1 cellular context compared by ENCODE assay signal in the genomic region with DNA sequence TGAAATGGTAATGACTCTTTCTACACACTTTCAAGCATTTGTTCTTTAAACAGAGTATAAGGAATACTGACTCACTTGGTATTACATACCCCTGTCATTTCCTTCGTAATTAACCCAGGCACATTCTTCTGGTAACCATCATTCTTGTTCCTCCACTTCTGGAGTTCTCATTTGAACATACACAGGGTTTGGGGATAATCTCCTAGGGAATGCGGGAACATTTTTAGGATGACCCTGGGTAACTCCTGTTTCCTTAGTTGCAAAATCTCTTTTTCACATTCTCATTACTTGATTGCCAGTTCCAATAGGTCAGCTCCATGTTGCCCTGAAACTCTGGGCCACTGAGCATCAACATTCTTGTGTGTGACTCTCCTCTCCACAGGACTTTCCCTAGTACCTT.
TF ChIP-seq lines count a peak whose summit lies in the region.

No MANE protein-coding gene starts in this region.

TF ChIP-seq in IMR-90, 13 proteins besides CTCF, POLR2A, EP300 and RAD21 (continued from another document):
- TF ChIP-seq MAZ (IDR thresholded peaks at IDR 0.05; ENCODE audit: borderline replicate concordance, low read depth, low read length): no peak
